ENCODE assay signal across 14 cellular contexts in the genomic region with DNA sequence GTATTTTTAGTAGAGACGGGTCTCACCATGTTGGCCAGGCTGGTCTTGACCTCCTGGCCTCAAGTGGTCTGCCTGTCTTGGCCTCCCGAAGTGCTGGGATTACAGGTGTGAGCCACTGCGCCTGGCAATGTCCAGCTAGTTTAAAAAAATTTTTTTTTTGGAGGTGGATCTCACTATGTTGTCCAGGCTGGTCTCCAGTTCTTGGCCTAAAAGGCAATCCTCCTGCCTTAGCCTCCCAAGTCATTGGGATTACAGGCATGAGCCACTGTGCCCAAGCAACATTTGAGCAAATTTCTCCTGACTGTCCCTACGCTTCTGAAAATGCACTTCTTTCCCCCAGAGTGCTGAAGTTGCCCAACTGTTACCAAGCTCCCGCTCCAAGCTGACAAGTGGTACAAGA. TPM values are rescaled to one million over a fixed set of nuclear protein-coding genes. Genes with fewer than 3 reads are reported as not detected.
A peak's percentile ranks its signal among the peaks of the same experiment; 100 is the strongest.
DNase-seq lines count a peak whose midpoint lies in the region; ATAC-seq and TF ChIP-seq lines count a peak whose summit lies in the region.
"Had no signal": no experiment of that assay in that cellular context is flagged by ENCODE, and none has a peak within 500 bp of the region (broad histone marks: within the 10 kb centered on the region; RNA-seq: fewer than 3 reads in every experiment).

No MANE protein-coding gene starts in this region.

- POLR2A ChIA-PET in RWPE1 (lab: Yijun Ruan, JAX; ENCODE audit: low non-redundant PET), result interaction anchor here (1.0 to 1.9 kb wide), 2 partner anchors 8 to 15 kb away, joined by 3 to 6 read pairs; partner anchors contain the start of gene MAP3K14

- H3K4me1 Mint-ChIP-seq in activated T-cell treated with anti-CD3 and anti-CD28 coated beads, Interleukin-2, amount 50 U/mL, for 72 hours (ENCODE audit: low read depth), result peaks cover 96% of the 10 kb centered on the region
- H3K4me1 Mint-ChIP-seq in stimulated activated naive CD8-positive, alpha-beta T cell treated with anti-CD3 and anti-CD28 coated beads, Interleukin-15, amount 100 ng/mL, for 72 hours, result peaks cover 98% of the 10 kb centered on the region

- CTCF ChIA-PET in RWPE1 (lab: Yijun Ruan, JAX), result interaction anchor here (2.0 kb wide), 1 partner anchor 15 kb away, joined by 10 read pairs; no protein-coding TSS in a partner anchor

- H3K9me3 Mint-ChIP-seq in activated T-cell treated with anti-CD3 and anti-CD28 coated beads, Interleukin-2, amount 50 U/mL, for 72 hours, result no peaks in the 10 kb centered on the region
- no peaks in the 10 kb centered on the region for H3K9me3 Mint-ChIP-seq in stimulated activated naive CD8-positive, alpha-beta T cell treated with anti-CD3 and anti-CD28 coated beads, Interleukin-15, amount 100 ng/mL, for 72 hours

- WGBS in esophagus muscularis mucosa, result 98% methylated on average over 5 of the region's 5 CpGs

- H3K4me3 Mint-ChIP-seq in activated T-cell treated with anti-CD3 and anti-CD28 coated beads, Interleukin-2, amount 50 U/mL, for 72 hours, result peak overlapping the region; percentile 82 to 94
- peak overlapping the region; percentile 47 to 59 for H3K4me3 Mint-ChIP-seq in stimulated activated naive CD8-positive, alpha-beta T cell treated with anti-CD3 and anti-CD28 coated beads, Interleukin-15, amount 100 ng/mL, for 72 hours

- H3K27me3 Mint-ChIP-seq in activated T-cell treated with anti-CD3 and anti-CD28 coated beads, Interleukin-2, amount 50 U/mL, for 72 hours (ENCODE audit: low read depth), result no peaks in the 10 kb centered on the region
- H3K27me3 Mint-ChIP-seq in stimulated activated naive CD8-positive, alpha-beta T cell treated with anti-CD3 and anti-CD28 coated beads, Interleukin-15, amount 100 ng/mL, for 72 hours, result no peaks in the 10 kb centered on the region

- peaks cover 0 to 3% (median 0%) of the 10 kb centered on the region in 4 donors for H3K36me3 ChIP-seq in esophagus muscularis mucosa
- H3K36me3 ChIP-seq: cardiac muscle cell, upper lobe of left lung had no signal

- TF ChIP-seq POLR2A in esophagus muscularis mucosa (IDR thresholded peaks at IDR 0.05; ENCODE audit: low read depth), result no peak

- H3K4me3 ChIP-seq in esophagus muscularis mucosa, result no peak overlapping the region
- H3K4me3 ChIP-seq: cardiac muscle cell, upper lobe of left lung had no signal

- TF ChIP-seq EP300 in esophagus muscularis mucosa (IDR thresholded peaks at IDR 0.05), result no peak

- H3K27ac ChIP-seq in RWPE1, result peak overlapping the region; percentile 95
- H3K27ac ChIP-seq in esophagus muscularis mucosa (replicated peaks in 1 of 4), result peak overlapping the region; percentile 83 to 99 (median 93)
- H3K27ac ChIP-seq: cardiac muscle cell had no signal

- H3K27ac Mint-ChIP-seq in activated T-cell treated with anti-CD3 and anti-CD28 coated beads, Interleukin-2, amount 50 U/mL, for 72 hours, result peak overlapping the region; percentile 100
- peak overlapping the region; percentile 92 to 96 for H3K27ac Mint-ChIP-seq in stimulated activated naive CD8-positive, alpha-beta T cell treated with anti-CD3 and anti-CD28 coated beads, Interleukin-15, amount 100 ng/mL, for 72 hours

- no peaks in the 10 kb centered on the region for H3K27me3 ChIP-seq in esophagus muscularis mucosa
- H3K27me3 ChIP-seq: cardiac muscle cell, upper lobe of left lung had no signal

- no peak for ATAC-seq in activated T-cell treated with anti-CD3 and anti-CD28 coated beads, Interleukin-2, amount 50 U/mL, for 72 hours (replicated peaks in 1 of 2)
- ATAC-seq in stimulated activated naive CD8-positive, alpha-beta T cell treated with anti-CD3 and anti-CD28 coated beads, Interleukin-15, amount 100 ng/mL, for 72 hours, result no peak
- ATAC-seq in GM21447 (IDR thresholded peaks at IDR 0.05; ENCODE audit: unreplicated experiment), result no peak

- intact Hi-C loops in esophagus muscularis mucosa (cut with DNase I), result no loop called here

- peaks cover 88 to 98% (median 93%) of the 10 kb centered on the region in 4 donors for H3K4me1 ChIP-seq in esophagus muscularis mucosa

- H3K36me3 Mint-ChIP-seq in activated T-cell treated with anti-CD3 and anti-CD28 coated beads, Interleukin-2, amount 50 U/mL, for 72 hours (ENCODE audit: insufficient read depth in 2 of 2), result peaks cover 31 to 63% of the 10 kb centered on the region in 2 donors

- no peak for TF ChIP-seq CTCF in RWPE1 (conservative IDR thresholded peaks at IDR 0.05; ENCODE audit: low read depth)
- no peak for TF ChIP-seq CTCF in esophagus muscularis mucosa (IDR thresholded peaks at IDR 0.05)

- no peaks in the 10 kb centered on the region for H3K9me3 ChIP-seq in esophagus muscularis mucosa
- H3K9me3 ChIP-seq: upper lobe of left lung had no signal

- no peak for DNase-seq in activated T-cell treated with anti-CD3 and anti-CD28 coated beads, Interleukin-2, amount 50 U/mL, for 72 hours
- DNase-seq in activated T-cell treated with anti-CD3 and anti-CD28 coated beads, Interleukin-2, amount 50 U/mL, for 48 hours, result no peak
- no peak for DNase-seq in RWPE1 (ENCODE audit: low spot score)
- DNase-seq in esophagus muscularis mucosa (ENCODE audit: extremely low spot score), result no peak
- no peak for DNase-seq in stimulated activated naive CD8-positive, alpha-beta T cell treated with anti-CD3 and anti-CD28 coated beads, Interleukin-15, amount 100 ng/mL, for 72 hours
- DNase-seq in NCI-H524 treated with DMSO at 0.1 percent for 48 hours (lab: John Stamatoyannopoulos, UW), result no peak
- no peak for DNase-seq in activated gamma-delta T cell (lab: John Stamatoyannopoulos, UW)
- DNase-seq: activated T-cell treated with anti-CD3 and anti-CD28 coated beads for 4 hours, DND-41, NCI-H1694, nucleus accumbens, upper lobe of left lung had no signal

RNA-seq across cellular contexts. Expression of gene MAP3K14, which starts 8.0 kb away (rescaled TPM):
- total RNA-seq in activated T-cell treated with anti-CD3 and anti-CD28 coated beads, Interleukin-2, amount 50 U/mL, for 72 hours, result 10 to 100 TPM; 71.8 to 78.0 TPM
- total RNA-seq in esophagus muscularis mucosa, result 10 to 100 TPM in 3 of 4 donors, 1 to 10 TPM in 1; 7.8 to 26.5 (median 10.6) TPM

RNA-seq across cellular contexts. Expression of gene SPATA32, which starts 46.9 kb away (rescaled TPM):
- total RNA-seq in activated T-cell treated with anti-CD3 and anti-CD28 coated beads, Interleukin-2, amount 50 U/mL, for 72 hours, result 1 to 10 TPM; 1.4 to 1.7 TPM
- total RNA-seq in esophagus muscularis mucosa, result not detected
